In the genomic region with DNA sequence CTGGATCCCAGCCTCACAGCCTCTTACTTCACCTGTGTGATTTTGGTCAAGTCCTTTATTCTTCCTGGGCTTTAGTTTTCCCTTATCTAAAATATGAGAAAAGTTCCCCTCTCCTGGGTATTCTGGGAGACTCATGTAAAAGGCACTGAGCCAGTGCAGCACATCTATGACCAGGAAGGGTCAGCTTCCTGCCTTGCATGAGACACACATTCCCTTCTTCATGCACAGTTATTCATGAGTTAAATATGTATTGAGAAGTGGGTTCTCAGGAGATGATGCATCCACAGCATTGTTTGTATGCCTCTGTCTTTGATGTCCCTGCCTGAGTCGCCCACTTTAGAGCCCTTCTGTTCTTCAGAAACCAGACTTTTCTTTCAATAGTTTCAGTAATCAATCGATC, we compare ENCODE assay signal across 20 cellular contexts. TPM values are rescaled to one million over a fixed set of nuclear protein-coding genes. Genes with fewer than 3 reads are reported as not detected.
DNase-seq lines count a peak whose midpoint lies in the region; ATAC-seq and TF ChIP-seq lines count a peak whose summit lies in the region.
"Had no signal": no experiment of that assay in that cellular context is flagged by ENCODE, and none has a peak within 500 bp of the region (broad histone marks: within the 10 kb centered on the region; RNA-seq: fewer than 3 reads in every experiment).

No MANE protein-coding gene starts in this region.

- H3K4me3 ChIP-seq in epithelial cell of esophagus (ENCODE audit: low read length) (no peak overlapping the region), skeletal muscle satellite cell (ENCODE audit: low read length) (no peak overlapping the region)
- H3K4me3 ChIP-seq: cardiac muscle cell, heart right ventricle, psoas muscle, transverse colon had no signal

- no peaks in the 10 kb centered on the region for H3K27me3 ChIP-seq in skeletal muscle satellite cell (ENCODE audit: control insufficient read depth, insufficient read depth, low read length)
- H3K27me3 ChIP-seq: cardiac muscle cell, heart right ventricle, transverse colon had no signal

- DNase-seq in ELR (ENCODE audit: low read depth) (peak; percentile 99), RPMI7951 (ENCODE audit: low read depth) (peak; percentile 73), epithelial cell of esophagus (ENCODE audit: low read depth) (peak; percentile 69), HPDE6-E6E7 (ENCODE audit: extremely low spot score) (no peak)
- no peak for DNase-seq in activated effector memory CD4-positive, alpha-beta T cell treated with anti-CD3 and anti-CD28 coated beads, Interleukin-2, amount 50 U/mL, for 16 hours
- DNase-seq: activated naive CD4-positive, alpha-beta T cell treated with Interleukin-2 at 50 U/mL for 16 hours; heart right ventricle; KG1; NCI-H1694; NCI-H524 treated with DMSO at 0.1 percent for 48 hours; psoas muscle; SHP77; stimulated activated CD4-positive, alpha-beta T cell treated with anti-CD3 and anti-CD28 coated beads, Interleukin-2, amount 100 ng/mL, for 24 hours; stimulated activated CD8-positive, alpha-beta memory T cell treated with anti-CD3 and anti-CD28 coated beads, Interleukin-4, amount 100 ng/mL, for 48 hours; transverse colon had no signal

- H3K36me3 ChIP-seq in skeletal muscle satellite cell (ENCODE audit: insufficient read depth, low read length): peaks cover 16% of the 10 kb centered on the region
- H3K36me3 ChIP-seq: cardiac muscle cell, heart right ventricle, transverse colon had no signal

- peak overlapping the region; percentile 35 for H3K4me2 ChIP-seq in skeletal muscle satellite cell (ENCODE audit: low read length)

- H3K4me1 ChIP-seq in skeletal muscle satellite cell (ENCODE audit: control insufficient read depth, insufficient read depth, low read length): peaks cover 85% of the 10 kb centered on the region

- no peak for ATAC-seq in HG03469 (IDR thresholded peaks at IDR 0.05; ENCODE audit: unreplicated experiment)
- no peak for ATAC-seq in HG03039 (IDR thresholded peaks at IDR 0.05; ENCODE audit: unreplicated experiment)
- ATAC-seq: heart right ventricle, left lobe of liver, psoas muscle had no signal

- no peak for TF ChIP-seq CTCF in epithelial cell of esophagus (IDR thresholded peaks at IDR 0.05; ENCODE audit: insufficient read depth, low read depth, low read length, missing control alignments)

- no peaks in the 10 kb centered on the region for H3K9me3 ChIP-seq in skeletal muscle satellite cell (replicated peaks; ENCODE audit: low read length)
- H3K9me3 ChIP-seq: heart right ventricle, psoas muscle, transverse colon had no signal

- peak overlapping the region; percentile 75 for H3K9ac ChIP-seq in skeletal muscle satellite cell (ENCODE audit: low read depth, low read length)

RNA-seq across cellular contexts. Expression of a gene that starts 33.3 kb away (rescaled TPM):
- total RNA-seq in RPMI7951 (2014; rRNA removed; shearing (Covaris generic)): 36.7 and 40.9 TPM in 2 replicates
- total RNA-seq in skeletal muscle satellite cell (2012; rRNA removed): 89.1 and 114 TPM in 2 replicates

Comparison
In these comparisons a context has a peak if more than half of its experiments do, and no peak if none do; other contexts are left out.
1. DNase-seq: peak in ELR (single experiment), RPMI7951 (single experiment) and epithelial cell of esophagus (single experiment); none in activated effector memory CD4-positive, alpha-beta T cell treated with anti-CD3 and anti-CD28 coated beads, Interleukin-2, amount 50 U/mL, for 16 hours (single experiment) and HPDE6-E6E7 (single experiment).